ENCODE assay signal across 9 cellular contexts in the genomic region with DNA sequence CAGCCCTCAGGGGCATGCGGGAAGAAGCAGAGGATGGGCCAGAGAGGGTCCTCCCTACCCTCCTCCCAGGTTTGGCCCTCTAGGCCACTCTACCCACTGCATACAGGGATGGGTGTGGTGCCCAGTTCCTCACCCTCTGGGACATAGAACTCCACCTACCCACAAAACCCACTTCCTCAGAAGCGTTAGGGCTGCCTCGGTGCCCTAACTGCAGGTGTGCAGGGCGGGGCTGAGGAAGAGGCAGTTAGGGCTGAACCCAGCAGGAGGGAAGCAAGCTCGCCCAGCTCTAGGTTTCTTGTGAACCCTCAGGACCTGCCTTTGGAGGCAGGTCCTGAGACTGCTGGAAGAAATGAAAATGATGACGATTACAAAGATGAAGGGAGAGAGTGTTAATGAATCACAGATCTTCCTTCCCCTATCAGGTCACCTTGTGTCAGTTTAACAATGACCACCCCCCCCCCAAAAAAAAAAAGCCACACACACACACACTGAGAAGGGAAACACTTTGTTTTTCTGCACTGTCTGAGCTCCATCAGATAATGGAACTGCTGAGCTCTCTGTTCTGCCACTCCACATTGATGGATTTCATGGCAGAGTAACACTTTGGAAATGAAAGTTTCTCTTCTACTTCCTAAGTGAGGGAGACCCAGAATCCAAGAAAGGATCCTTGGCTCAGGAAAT.
DNase-seq lines count a peak whose midpoint lies in the region; ATAC-seq and TF ChIP-seq lines count a peak whose summit lies in the region.
"Had no signal": no experiment of that assay in that cellular context is flagged by ENCODE, and none has a peak within 500 bp of the region (broad histone marks: within the 10 kb centered on the region; RNA-seq: fewer than 3 reads in every experiment).

No MANE protein-coding gene starts in this region.

- peaks cover 3% of the 10 kb centered on the region for H3K9me3 Mint-ChIP-seq in activated T-cell treated with anti-CD3 and anti-CD28 coated beads, Interleukin-2, amount 50 U/mL, for 24 hours
- peaks cover 0 to 5% (median 0%) of the 10 kb centered on the region in 11 donors for H3K9me3 Mint-ChIP-seq in naive thymus-derived CD4-positive, alpha-beta T cell

- 56 to 93% (median 69%) methylated on average over 6 of the region's 6 CpGs for WGBS in psoas muscle, 3 donors

- H3K27ac ChIP-seq in naive thymus-derived CD4-positive, alpha-beta T cell (ENCODE audit: low read depth, low read length) = peak overlapping the region; percentile 93
- H3K27ac ChIP-seq in substantia nigra (ENCODE audit: low read depth, low read length, poor library complexity, severe bottlenecking) = no peak overlapping the region
- no peak overlapping the region for H3K27ac ChIP-seq in psoas muscle
- H3K27ac ChIP-seq: neutrophil had no signal

- no peaks in the 10 kb centered on the region for H3K36me3 Mint-ChIP-seq in activated T-cell treated with anti-CD3 and anti-CD28 coated beads, Interleukin-2, amount 50 U/mL, for 24 hours (ENCODE audit: low read depth)
- peaks cover 0 to 14% (median 0%) of the 10 kb centered on the region in 5 donors for H3K36me3 Mint-ChIP-seq in naive thymus-derived CD4-positive, alpha-beta T cell

- intact Hi-C loops in naive thymus-derived CD4-positive, alpha-beta T cell (cut with micrococcal nuclease) = loop anchor here (1.0 to 2.0 kb wide), 13 partner anchors 12 to 289 kb away; no protein-coding TSS in a partner anchor
- intact Hi-C loops in psoas muscle (cut with DNase I) = no loop called here

- H3K4me1 Mint-ChIP-seq in activated T-cell treated with anti-CD3 and anti-CD28 coated beads, Interleukin-2, amount 50 U/mL, for 24 hours (ENCODE audit: low read depth) = peaks cover 86% of the 10 kb centered on the region
- peaks cover 70 to 100% (median 93%) of the 10 kb centered on the region in 7 donors for H3K4me1 Mint-ChIP-seq in naive thymus-derived CD4-positive, alpha-beta T cell

- H3K4me3 ChIP-seq in Jurkat, Clone E6-1 (ENCODE audit: low read length) = peak overlapping the region; percentile 16
- peak overlapping the region; percentile 43 for H3K4me3 ChIP-seq in naive thymus-derived CD4-positive, alpha-beta T cell (ENCODE audit: low read length)
- H3K4me3 ChIP-seq in psoas muscle = no peak overlapping the region

- peaks cover 85 to 90% of the 10 kb centered on the region in 2 donors for H3K4me1 ChIP-seq in naive thymus-derived CD4-positive, alpha-beta T cell (ENCODE audit: control insufficient read depth in 2 of 2, insufficient read depth in 2 of 2, low read length in 2 of 2)
- H3K4me1 ChIP-seq in psoas muscle = no peaks in the 10 kb centered on the region

- DNase-seq in A172 (ENCODE audit: low spot score) (peak; percentile 88), substantia nigra (lab: John Stamatoyannopoulos, UW) (no peak), NCI-H226 (no peak), psoas muscle (no peak)
- peak; percentile 99 for DNase-seq in Jurkat, Clone E6-1 (ENCODE audit: low read depth, low spot score)
- DNase-seq in activated T-cell treated with anti-CD3 and anti-CD28 coated beads, Interleukin-2, amount 50 U/mL, for 24 hours = peak; percentile 65
- DNase-seq in naive thymus-derived CD4-positive, alpha-beta T cell = peak; percentile 53 to 93 (median 92)

- POLR2A ChIA-PET in naive thymus-derived CD4-positive, alpha-beta T cell (lab: Charles Lee) = interaction anchor here (0.9 to 18.5 kb wide), 17 partner anchors 9 to 288 kb away, joined by 3 to 643 read pairs (median 8); a partner anchor contains a TSS

- CTCF ChIA-PET in naive thymus-derived CD4-positive, alpha-beta T cell (lab: Charles Lee) = interaction anchor here (0.6 to 3.2 kb wide), 18 partner anchors 12 to 290 kb away, joined by 3 to 15 read pairs (median 4); a partner anchor contains a TSS

- TF ChIP-seq CTCF in psoas muscle (IDR thresholded peaks at IDR 0.05) = no peak

- H3K27me3 ChIP-seq in naive thymus-derived CD4-positive, alpha-beta T cell (ENCODE audit: control insufficient read depth in 2 of 2, insufficient read depth in 2 of 2, low read length in 2 of 2) = no peaks in the 10 kb centered on the region
- H3K27me3 ChIP-seq in psoas muscle (ENCODE audit: insufficient read depth in 3 of 3, low read length in 2 of 3) = no peaks in the 10 kb centered on the region

- peak; percentile 83 for ATAC-seq in GM19467 (IDR thresholded peaks at IDR 0.05; ENCODE audit: unreplicated experiment)
- peak; percentile 84 for ATAC-seq in naive thymus-derived CD4-positive, alpha-beta T cell
- no peak for ATAC-seq in psoas muscle

- peak overlapping the region; percentile 59 for H3K4me3 Mint-ChIP-seq in activated T-cell treated with anti-CD3 and anti-CD28 coated beads, Interleukin-2, amount 50 U/mL, for 24 hours
- H3K4me3 Mint-ChIP-seq in naive thymus-derived CD4-positive, alpha-beta T cell = peak overlapping the region; percentile 73 to 87 (median 82)

- H3K9me3 ChIP-seq in naive thymus-derived CD4-positive, alpha-beta T cell (ENCODE audit: control insufficient read depth in 2 of 3, low read length in 3 of 3) = no peaks in the 10 kb centered on the region
- H3K9me3 ChIP-seq in psoas muscle = no peaks in the 10 kb centered on the region
- H3K9me3 ChIP-seq: neutrophil had no signal

- no peaks in the 10 kb centered on the region for H3K27me3 Mint-ChIP-seq in activated T-cell treated with anti-CD3 and anti-CD28 coated beads, Interleukin-2, amount 50 U/mL, for 24 hours
- H3K27me3 Mint-ChIP-seq in naive thymus-derived CD4-positive, alpha-beta T cell = no peaks in the 10 kb centered on the region

- no peaks in the 10 kb centered on the region for H3K36me3 ChIP-seq in naive thymus-derived CD4-positive, alpha-beta T cell (ENCODE audit: control insufficient read depth in 2 of 3, insufficient read depth in 3 of 3, low read length in 3 of 3)
- no peaks in the 10 kb centered on the region for H3K36me3 ChIP-seq in psoas muscle (ENCODE audit: insufficient read depth in 1 of 2, low read depth in 1 of 2)
- H3K36me3 ChIP-seq: neutrophil had no signal

- H3K27ac Mint-ChIP-seq in activated T-cell treated with anti-CD3 and anti-CD28 coated beads, Interleukin-2, amount 50 U/mL, for 24 hours = peak overlapping the region; percentile 92
- H3K27ac Mint-ChIP-seq in naive thymus-derived CD4-positive, alpha-beta T cell = peak overlapping the region; percentile 97 to 100 (median 100)

Comparison
In these comparisons a context has a peak if more than half of its experiments do, and no peak if none do; other contexts are left out.
1. DNase-seq: peak in A172 (single experiment), Jurkat, Clone E6-1 (single experiment), activated T-cell treated with anti-CD3 and anti-CD28 coated beads, Interleukin-2, amount 50 U/mL, for 24 hours (single experiment) and naive thymus-derived CD4-positive, alpha-beta T cell (9 of 9); none in substantia nigra (0 of 49), NCI-H226 (single experiment) and psoas muscle (0 of 2).
2. ATAC-seq: peak in GM19467 (single experiment) and naive thymus-derived CD4-positive, alpha-beta T cell (single experiment); none in psoas muscle (0 of 4).
3. intact Hi-C loops: an anchor here in naive thymus-derived CD4-positive, alpha-beta T cell (1.0 to 2.0 kb wide); none called in psoas muscle.